8 cellular contexts compared by ENCODE assay signal in the genomic region with DNA sequence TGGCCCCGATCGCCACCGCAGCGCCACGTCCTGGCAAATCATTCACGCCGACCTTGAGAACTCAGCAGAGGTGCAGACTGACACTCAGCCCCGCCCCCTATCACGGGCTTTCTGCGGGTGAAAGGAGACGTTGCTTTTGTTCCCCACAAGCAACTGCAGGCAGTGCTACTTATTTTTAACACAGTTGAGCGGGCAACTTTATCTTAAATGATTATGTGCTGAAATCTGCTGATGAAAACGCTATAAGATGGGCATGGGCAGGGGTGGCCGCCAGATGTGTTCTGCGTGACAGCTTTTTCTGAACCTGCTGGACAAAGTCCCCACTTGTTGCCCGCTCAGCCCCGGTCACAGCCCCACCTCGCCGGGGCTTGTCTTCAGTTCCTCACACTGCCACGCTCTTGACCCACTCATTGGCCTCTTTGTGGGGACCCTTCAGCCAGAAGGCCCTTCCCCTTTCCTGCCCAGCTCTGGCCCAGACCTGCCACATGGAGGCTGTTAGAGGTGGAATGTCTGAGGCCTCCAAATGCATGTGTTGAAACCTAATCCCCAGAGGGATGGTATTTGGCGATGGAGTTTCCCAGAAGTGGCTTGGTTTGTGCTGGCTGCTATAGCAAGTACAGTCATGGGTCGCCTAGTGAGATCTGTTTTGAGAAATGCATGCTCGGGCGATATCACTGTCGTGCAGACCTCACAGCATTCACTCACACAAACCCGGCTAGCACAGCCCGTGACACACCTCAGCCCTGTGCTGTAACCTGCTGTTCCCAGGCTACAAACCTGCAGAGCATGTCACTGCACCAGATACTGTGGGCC. TPM values are rescaled to one million over a fixed set of nuclear protein-coding genes. Genes with fewer than 3 reads are reported as not detected.
DNase-seq lines count a peak whose midpoint lies in the region; ATAC-seq and TF ChIP-seq lines count a peak whose summit lies in the region.

No MANE protein-coding gene starts in this region.

- no peaks in the 10 kb centered on the region for H3K27me3 ChIP-seq in fibroblast of lung (ENCODE audit: control insufficient read depth, insufficient read depth, low read length)

- peak; percentile 17 for DNase-seq in DMS79 (lab: John Stamatoyannopoulos, UW)
- DNase-seq in RWPE1 (ENCODE audit: low spot score): no peak
- DNase-seq in fibroblast of lung (ENCODE audit: low read depth in 2 of 2): peak; percentile 74
- DNase-seq in non-pigmented ciliary epithelial cell (ENCODE audit: low read depth): peak; percentile 22
- no peak for DNase-seq in dermis blood vessel endothelial cell
- no peak for DNase-seq in hippocampal formation (lab: John Stamatoyannopoulos, UW)

- H3K9ac ChIP-seq in fibroblast of lung (ENCODE audit: insufficient read depth, low read length): no peak overlapping the region

- no peaks in the 10 kb centered on the region for H3K4me1 ChIP-seq in fibroblast of lung (ENCODE audit: control insufficient read depth, extremely low read depth, insufficient read depth, low read length)

- POLR2A ChIA-PET in RWPE1 (lab: Yijun Ruan, JAX; ENCODE audit: low non-redundant PET): no interaction called here

- TF ChIP-seq CTCF in RWPE1 (conservative IDR thresholded peaks at IDR 0.05; ENCODE audit: low read depth): no peak
- no peak for TF ChIP-seq CTCF in fibroblast of lung (conservative IDR thresholded peaks at IDR 0.05 in 1 of 2, IDR thresholded peaks at IDR 0.05 in 1 of 2; ENCODE audit: low read depth in 1 of 2, low read length in 2 of 2)

- H3K79me2 ChIP-seq in fibroblast of lung (ENCODE audit: control insufficient read depth, insufficient read depth, low read length): no peaks in the 10 kb centered on the region

- CTCF ChIA-PET in RWPE1 (lab: Yijun Ruan, JAX): interaction anchor here (0.7 kb wide), 1 partner anchor 496 kb away, joined by 3 read pairs; no protein-coding TSS in a partner anchor

- no peaks in the 10 kb centered on the region for H3K36me3 ChIP-seq in fibroblast of lung (ENCODE audit: control insufficient read depth, insufficient read depth, low read length)

- no peak overlapping the region for H2AFZ ChIP-seq in fibroblast of lung (ENCODE audit: low read length)

- no peaks in the 10 kb centered on the region for H4K20me1 ChIP-seq in fibroblast of lung (ENCODE audit: control insufficient read depth, extremely low read depth, insufficient read depth, low read length)

- H3K4me3 ChIP-seq in fibroblast of lung (replicated peaks in 1 of 4; ENCODE audit: control extremely low read depth in 1 of 4, insufficient read depth in 1 of 4, low read depth in 3 of 4, low read length in 4 of 4): no peak overlapping the region

- no peak overlapping the region for H3K4me2 ChIP-seq in fibroblast of lung (ENCODE audit: extremely low read depth, insufficient read depth, low read length)

- H3K27ac ChIP-seq in RWPE1 (peak overlapping the region; percentile 54; the same call in 1 of the 2 replicates), fibroblast of lung (ENCODE audit: insufficient read depth, low read length) (no peak overlapping the region)

- ATAC-seq in GM18907 (IDR thresholded peaks at IDR 0.05; ENCODE audit: unreplicated experiment) (no peak), GM21381 (IDR thresholded peaks at IDR 0.05; ENCODE audit: unreplicated experiment) (no peak)

- no peaks in the 10 kb centered on the region for H3K9me3 ChIP-seq in fibroblast of lung (ENCODE audit: control insufficient read depth, insufficient read depth, low read depth, low read length)

RNA-seq across cellular contexts. Expression of a gene that starts 15.7 kb away (rescaled TPM):
- total RNA-seq in fibroblast of lung: 46.2 and 47.4 TPM in 2 replicates
- polyA plus RNA-seq in fibroblast of lung: 146 and 162 TPM in 2 replicates
- polyA plus RNA-seq in fibroblast of lung (2012): 110 and 133 TPM in 2 replicates
- polyA minus RNA-seq in fibroblast of lung (ENCODE audit: low replicate concordance): 200 and 210 TPM in 2 replicates
- 47.0 and 87.4 TPM in 2 replicates for total RNA-seq in dermis blood vessel endothelial cell

RNA-seq across cellular contexts. Expression of a gene that starts 43.9 kb away (rescaled TPM):
- 16.9 and 20.3 TPM in 2 replicates for total RNA-seq in fibroblast of lung
- polyA plus RNA-seq in fibroblast of lung: 11.7 and 17.7 TPM in 2 replicates
- polyA plus RNA-seq in fibroblast of lung (2012): 12.0 and 17.3 TPM in 2 replicates
- 11.5 and 20.2 TPM in 2 replicates for polyA minus RNA-seq in fibroblast of lung (ENCODE audit: low replicate concordance)
- 36.1 and 40.6 TPM in 2 replicates for total RNA-seq in dermis blood vessel endothelial cell

RNA-seq across cellular contexts. Expression of a gene that starts 44.0 kb away (rescaled TPM):
- total RNA-seq in fibroblast of lung (1.2 and 1.8 TPM in 2 replicates), dermis blood vessel endothelial cell (0.65 and 0.68 TPM in 2 replicates)
- polyA plus RNA-seq in fibroblast of lung: 0.60 and 0.70 TPM in 2 replicates
- 0.43 and 0.44 TPM in 2 replicates for polyA plus RNA-seq in fibroblast of lung (2012)
- polyA minus RNA-seq in fibroblast of lung (ENCODE audit: low replicate concordance): 0.67 TPM in 1 of 2 replicates, not detected in the other

Comparison
In these comparisons a context has a peak if more than half of its experiments do, and no peak if none do; other contexts are left out.
1. DNase-seq: peak in DMS79 (single experiment), fibroblast of lung (2 of 2) and non-pigmented ciliary epithelial cell (single experiment); none in RWPE1 (single experiment), dermis blood vessel endothelial cell (single experiment) and hippocampal formation (0 of 2).